Comparison of ENCODE assay signal across 28 cellular contexts in genomic region chr7:103140684-103141083, GRCh38.
"Had no signal": no experiment of that assay in that cellular context is flagged by ENCODE, and none has a peak within 500 bp of the region (broad histone marks: within the 10 kb centered on the region; RNA-seq: fewer than 3 reads in every experiment).

No MANE protein-coding gene starts in this region.

- H3K9me3 Mint-ChIP-seq: immature natural killer cell; natural killer cell treated with Interleukin-12 subunit alpha and Interleukin-12 subunit beta and Interleukin-15 and Interleukin-18, amount 100 ng/mL, for 72 hours; neural crest cell; stimulated activated effector memory CD8-positive, alpha-beta T cell treated with anti-CD3 and anti-CD28 coated beads, Interleukin-12 subunit alpha, Interleukin-12 subunit beta, amount 100 ng/mL, for 72 hours; stimulated activated naive CD8-positive, alpha-beta T cell treated with anti-CD3 and anti-CD28 coated beads, Interleukin-15, Interleukin-2, amounts not matched to agents 100 ng/mL and 50 ng/mL, for 24 hours had no signal

- DNase-seq: hypothalamus; immature natural killer cell; left ventricle myocardium inferior; mesendoderm; mucosa of descending colon; naive thymus-derived CD4-positive, alpha-beta T cell; nucleus accumbens; pancreas; posterior cingulate gyrus; retina; right cardiac atrium; sigmoid colon; small intestine; spleen; stimulated activated CD4-positive, alpha-beta T cell treated with anti-CD3 and anti-CD28 coated beads, Interleukin-4, amount 100 ng/mL, for 24 hours; stimulated activated naive CD4-positive, alpha-beta T cell had no signal

- H3K27me3 Mint-ChIP-seq: naive thymus-derived CD4-positive, alpha-beta T cell; natural killer cell treated with Interleukin-12 subunit alpha and Interleukin-12 subunit beta and Interleukin-15 and Interleukin-18, amount 100 ng/mL, for 72 hours; stimulated activated naive CD8-positive, alpha-beta T cell treated with anti-CD3 and anti-CD28 coated beads, Interleukin-15, Interleukin-2, amounts not matched to agents 100 ng/mL and 50 ng/mL, for 24 hours had no signal

- H3K9me3 ChIP-seq: left ventricle myocardium inferior, mucosa of descending colon, pancreas, prostate gland, sigmoid colon, spleen, suprapubic skin, tibial nerve, upper lobe of left lung, vagina had no signal

- H3K27ac ChIP-seq: left ventricle myocardium inferior, prostate gland, sigmoid colon, suprapubic skin, tibial nerve, upper lobe of left lung, vagina had no signal

- H3K4me3 Mint-ChIP-seq: immature natural killer cell; mesothelial cell of epicardium; naive thymus-derived CD4-positive, alpha-beta T cell; natural killer cell treated with Interleukin-12 subunit alpha and Interleukin-12 subunit beta and Interleukin-15 and Interleukin-18, amount 100 ng/mL, for 72 hours; neural crest cell; stimulated activated effector memory CD8-positive, alpha-beta T cell treated with anti-CD3 and anti-CD28 coated beads, Interleukin-12 subunit alpha, Interleukin-12 subunit beta, amount 100 ng/mL, for 72 hours; stimulated activated naive CD8-positive, alpha-beta T cell treated with anti-CD3 and anti-CD28 coated beads, Interleukin-15, Interleukin-2, amounts not matched to agents 100 ng/mL and 50 ng/mL, for 24 hours had no signal

- H3K27ac Mint-ChIP-seq: immature natural killer cell; mesothelial cell of epicardium; natural killer cell treated with Interleukin-12 subunit alpha and Interleukin-12 subunit beta and Interleukin-15 and Interleukin-18, amount 100 ng/mL, for 72 hours; stimulated activated effector memory CD8-positive, alpha-beta T cell treated with anti-CD3 and anti-CD28 coated beads, Interleukin-12 subunit alpha, Interleukin-12 subunit beta, amount 100 ng/mL, for 72 hours; stimulated activated naive CD8-positive, alpha-beta T cell treated with anti-CD3 and anti-CD28 coated beads, Interleukin-15, Interleukin-2, amounts not matched to agents 100 ng/mL and 50 ng/mL, for 24 hours had no signal

- H3K4me3 ChIP-seq: left ventricle myocardium inferior, lung, mucosa of descending colon, pancreas, prostate gland, sigmoid colon, spleen, suprapubic skin, tibial nerve, upper lobe of left lung, vagina had no signal

- H3K4me1 Mint-ChIP-seq: neural crest cell; stimulated activated effector memory CD8-positive, alpha-beta T cell treated with anti-CD3 and anti-CD28 coated beads, Interleukin-12 subunit alpha, Interleukin-12 subunit beta, amount 100 ng/mL, for 72 hours had no signal

- FAIRE-seq: islet of Langerhans, pancreas, small intestine had no signal

- ATAC-seq: mucosa of descending colon; naive thymus-derived CD4-positive, alpha-beta T cell; natural killer cell treated with Interleukin-12 subunit alpha and Interleukin-12 subunit beta and Interleukin-15 and Interleukin-18, amount 100 ng/mL, for 72 hours; pancreas; right cardiac atrium; stimulated activated effector memory CD8-positive, alpha-beta T cell treated with anti-CD3 and anti-CD28 coated beads, Interleukin-12 subunit alpha, Interleukin-12 subunit beta, amount 100 ng/mL, for 72 hours had no signal

- H3K36me3 ChIP-seq: left ventricle myocardium inferior, pancreas, prostate gland, sigmoid colon, suprapubic skin, upper lobe of left lung, vagina had no signal

- H3K27me3 ChIP-seq: pancreas, sigmoid colon, spleen, suprapubic skin, tibial nerve, upper lobe of left lung, vagina had no signal

- H3K4me1 ChIP-seq: prostate gland, upper lobe of left lung had no signal

- H3K36me3 Mint-ChIP-seq: natural killer cell treated with Interleukin-12 subunit alpha and Interleukin-12 subunit beta and Interleukin-15 and Interleukin-18, amount 100 ng/mL, for 72 hours had no signal
